In the genomic region with DNA sequence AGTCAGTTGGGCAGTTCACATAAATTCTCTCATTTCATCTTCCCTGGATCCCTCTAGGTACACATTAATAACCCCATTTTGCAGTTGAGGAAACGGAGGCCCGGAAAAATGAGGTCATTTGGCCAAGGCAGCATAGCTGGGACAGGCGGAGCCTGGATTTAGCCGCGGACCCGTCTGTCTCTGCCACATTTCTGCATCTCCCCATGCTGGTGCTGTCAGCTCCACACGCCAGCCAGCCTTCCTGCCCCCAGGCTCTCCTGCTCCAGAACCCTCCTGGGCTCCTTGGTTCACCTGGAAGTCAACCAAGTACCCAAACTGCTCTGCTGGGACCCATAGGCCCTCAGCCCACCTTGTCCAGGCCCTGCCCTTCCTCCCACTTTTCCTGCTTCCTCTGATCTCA, we compare ENCODE assay signal across 1 cellular context.
TF ChIP-seq lines count a peak whose summit lies in the region.

No MANE protein-coding gene starts in this region.

TF ChIP-seq in H1, 55 proteins besides CTCF, POLR2A, EP300 and RAD21:
- TF ChIP-seq TAF1 (IDR thresholded peaks at IDR 0.05; ENCODE audit: low read depth, low read length) (no peak), BACH1 (IDR thresholded peaks at IDR 0.05; ENCODE audit: low read length) (no peak), ATF3 (IDR thresholded peaks at IDR 0.05; ENCODE audit: insufficient read depth, low read depth, low read length) (no peak), HDAC6 (IDR thresholded peaks at IDR 0.05; ENCODE audit: low read depth, low read length) (no peak), SP2 (IDR thresholded peaks at IDR 0.05; ENCODE audit: low read length) (no peak), SP4 (IDR thresholded peaks at IDR 0.05; ENCODE audit: low read length) (no peak), CREB1 (IDR thresholded peaks at IDR 0.05) (no peak), EGR1 (IDR thresholded peaks at IDR 0.05; ENCODE audit: borderline replicate concordance, low read depth, low read length) (no peak)
- TF ChIP-seq, protein P1, sequence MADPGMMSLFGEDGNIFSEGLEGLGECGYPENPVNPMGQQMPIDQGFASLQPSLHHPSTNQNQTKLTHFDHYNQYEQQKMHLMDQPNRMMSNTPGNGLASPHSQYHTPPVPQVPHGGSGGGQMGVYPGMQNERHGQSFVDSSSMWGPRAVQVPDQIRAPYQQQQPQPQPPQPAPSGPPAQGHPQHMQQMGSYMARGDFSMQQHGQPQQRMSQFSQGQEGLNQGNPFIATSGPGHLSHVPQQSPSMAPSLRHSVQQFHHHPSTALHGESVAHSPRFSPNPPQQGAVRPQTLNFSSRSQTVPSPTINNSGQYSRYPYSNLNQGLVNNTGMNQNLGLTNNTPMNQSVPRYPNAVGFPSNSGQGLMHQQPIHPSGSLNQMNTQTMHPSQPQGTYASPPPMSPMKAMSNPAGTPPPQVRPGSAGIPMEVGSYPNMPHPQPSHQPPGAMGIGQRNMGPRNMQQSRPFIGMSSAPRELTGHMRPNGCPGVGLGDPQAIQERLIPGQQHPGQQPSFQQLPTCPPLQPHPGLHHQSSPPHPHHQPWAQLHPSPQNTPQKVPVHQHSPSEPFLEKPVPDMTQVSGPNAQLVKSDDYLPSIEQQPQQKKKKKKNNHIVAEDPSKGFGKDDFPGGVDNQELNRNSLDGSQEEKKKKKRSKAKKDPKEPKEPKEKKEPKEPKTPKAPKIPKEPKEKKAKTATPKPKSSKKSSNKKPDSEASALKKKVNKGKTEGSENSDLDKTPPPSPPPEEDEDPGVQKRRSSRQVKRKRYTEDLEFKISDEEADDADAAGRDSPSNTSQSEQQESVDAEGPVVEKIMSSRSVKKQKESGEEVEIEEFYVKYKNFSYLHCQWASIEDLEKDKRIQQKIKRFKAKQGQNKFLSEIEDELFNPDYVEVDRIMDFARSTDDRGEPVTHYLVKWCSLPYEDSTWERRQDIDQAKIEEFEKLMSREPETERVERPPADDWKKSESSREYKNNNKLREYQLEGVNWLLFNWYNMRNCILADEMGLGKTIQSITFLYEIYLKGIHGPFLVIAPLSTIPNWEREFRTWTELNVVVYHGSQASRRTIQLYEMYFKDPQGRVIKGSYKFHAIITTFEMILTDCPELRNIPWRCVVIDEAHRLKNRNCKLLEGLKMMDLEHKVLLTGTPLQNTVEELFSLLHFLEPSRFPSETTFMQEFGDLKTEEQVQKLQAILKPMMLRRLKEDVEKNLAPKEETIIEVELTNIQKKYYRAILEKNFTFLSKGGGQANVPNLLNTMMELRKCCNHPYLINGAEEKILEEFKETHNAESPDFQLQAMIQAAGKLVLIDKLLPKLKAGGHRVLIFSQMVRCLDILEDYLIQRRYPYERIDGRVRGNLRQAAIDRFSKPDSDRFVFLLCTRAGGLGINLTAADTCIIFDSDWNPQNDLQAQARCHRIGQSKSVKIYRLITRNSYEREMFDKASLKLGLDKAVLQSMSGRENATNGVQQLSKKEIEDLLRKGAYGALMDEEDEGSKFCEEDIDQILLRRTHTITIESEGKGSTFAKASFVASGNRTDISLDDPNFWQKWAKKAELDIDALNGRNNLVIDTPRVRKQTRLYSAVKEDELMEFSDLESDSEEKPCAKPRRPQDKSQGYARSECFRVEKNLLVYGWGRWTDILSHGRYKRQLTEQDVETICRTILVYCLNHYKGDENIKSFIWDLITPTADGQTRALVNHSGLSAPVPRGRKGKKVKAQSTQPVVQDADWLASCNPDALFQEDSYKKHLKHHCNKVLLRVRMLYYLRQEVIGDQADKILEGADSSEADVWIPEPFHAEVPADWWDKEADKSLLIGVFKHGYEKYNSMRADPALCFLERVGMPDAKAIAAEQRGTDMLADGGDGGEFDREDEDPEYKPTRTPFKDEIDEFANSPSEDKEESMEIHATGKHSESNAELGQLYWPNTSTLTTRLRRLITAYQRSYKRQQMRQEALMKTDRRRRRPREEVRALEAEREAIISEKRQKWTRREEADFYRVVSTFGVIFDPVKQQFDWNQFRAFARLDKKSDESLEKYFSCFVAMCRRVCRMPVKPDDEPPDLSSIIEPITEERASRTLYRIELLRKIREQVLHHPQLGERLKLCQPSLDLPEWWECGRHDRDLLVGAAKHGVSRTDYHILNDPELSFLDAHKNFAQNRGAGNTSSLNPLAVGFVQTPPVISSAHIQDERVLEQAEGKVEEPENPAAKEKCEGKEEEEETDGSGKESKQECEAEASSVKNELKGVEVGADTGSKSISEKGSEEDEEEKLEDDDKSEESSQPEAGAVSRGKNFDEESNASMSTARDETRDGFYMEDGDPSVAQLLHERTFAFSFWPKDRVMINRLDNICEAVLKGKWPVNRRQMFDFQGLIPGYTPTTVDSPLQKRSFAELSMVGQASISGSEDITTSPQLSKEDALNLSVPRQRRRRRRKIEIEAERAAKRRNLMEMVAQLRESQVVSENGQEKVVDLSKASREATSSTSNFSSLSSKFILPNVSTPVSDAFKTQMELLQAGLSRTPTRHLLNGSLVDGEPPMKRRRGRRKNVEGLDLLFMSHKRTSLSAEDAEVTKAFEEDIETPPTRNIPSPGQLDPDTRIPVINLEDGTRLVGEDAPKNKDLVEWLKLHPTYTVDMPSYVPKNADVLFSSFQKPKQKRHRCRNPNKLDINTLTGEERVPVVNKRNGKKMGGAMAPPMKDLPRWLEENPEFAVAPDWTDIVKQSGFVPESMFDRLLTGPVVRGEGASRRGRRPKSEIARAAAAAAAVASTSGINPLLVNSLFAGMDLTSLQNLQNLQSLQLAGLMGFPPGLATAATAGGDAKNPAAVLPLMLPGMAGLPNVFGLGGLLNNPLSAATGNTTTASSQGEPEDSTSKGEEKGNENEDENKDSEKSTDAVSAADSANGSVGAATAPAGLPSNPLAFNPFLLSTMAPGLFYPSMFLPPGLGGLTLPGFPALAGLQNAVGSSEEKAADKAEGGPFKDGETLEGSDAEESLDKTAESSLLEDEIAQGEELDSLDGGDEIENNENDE (IDR thresholded peaks at IDR 0.05; ENCODE audit: insufficient replicate concordance, low read length) = no peak
